19 cellular contexts compared by ENCODE assay signal in genomic region chr3:152349397-152349796, GRCh38.
DNase-seq lines count a peak whose midpoint lies in the region; ATAC-seq and TF ChIP-seq lines count a peak whose summit lies in the region.
"Had no signal": no experiment of that assay in that cellular context is flagged by ENCODE, and none has a peak within 500 bp of the region (broad histone marks: within the 10 kb centered on the region; RNA-seq: fewer than 3 reads in every experiment).

No MANE protein-coding gene starts in this region.

- no TSS peak for BruUV-seq in PC-3 (replicated peaks; lab: Mats Ljungman, UMichigan)

- no peaks in the 10 kb centered on the region for H3K9me2 ChIP-seq in PC-3 (replicated peaks; ENCODE audit: low read length)

- peaks cover 96% of the 10 kb centered on the region for H3K79me2 ChIP-seq in PC-3 (ENCODE audit: low read length)

- TF ChIP-seq CTCF in PC-3 (conservative IDR thresholded peaks at IDR 0.05; ENCODE audit: low read depth, low read length), result no peak
- no peak for TF ChIP-seq CTCF in esophagus muscularis mucosa (IDR thresholded peaks at IDR 0.05)
- no peak for TF ChIP-seq CTCF in psoas muscle (IDR thresholded peaks at IDR 0.05)

- H3K9me3 Mint-ChIP-seq in CD4-positive, alpha-beta memory T cell, result no peaks in the 10 kb centered on the region
- H3K9me3 Mint-ChIP-seq: activated naive CD8-positive, alpha-beta T cell treated with anti-CD3 and anti-CD28 coated beads, Interleukin-2, amount 10 ng/mL, durations not matched to agents 7 days and 5 days; activated T-cell treated with anti-CD3 and anti-CD28 coated beads, Interleukin-2, amount 50 U/mL, for 4 hours; nephron had no signal

- peaks cover 36 to 45% (median 37%) of the 10 kb centered on the region in 4 donors for H3K4me1 Mint-ChIP-seq in CD4-positive, alpha-beta memory T cell

- no peaks in the 10 kb centered on the region for H3K27me3 Mint-ChIP-seq in CD4-positive, alpha-beta memory T cell
- H3K27me3 Mint-ChIP-seq: activated naive CD8-positive, alpha-beta T cell treated with anti-CD3 and anti-CD28 coated beads, Interleukin-2, amount 10 ng/mL, durations not matched to agents 7 days and 5 days had no signal

- peak overlapping the region; percentile 74 for H3K4me2 ChIP-seq in PC-3 (ENCODE audit: low read length)

- H3K4me1 ChIP-seq in CD4-positive, alpha-beta memory T cell (ENCODE audit: insufficient read depth, low read length), result peaks cover 90% of the 10 kb centered on the region
- peaks cover 40% of the 10 kb centered on the region for H3K4me1 ChIP-seq in PC-3 (ENCODE audit: insufficient read depth, low read length)
- peaks cover 56 to 89% (median 71%) of the 10 kb centered on the region in 4 donors for H3K4me1 ChIP-seq in esophagus muscularis mucosa
- H3K4me1 ChIP-seq in psoas muscle, result peaks cover 92% of the 10 kb centered on the region

- POLR2A ChIA-PET in CD4-positive, alpha-beta memory T cell (lab: Charles Lee; ENCODE audit: partially characterized antibody), result no interaction called here
- POLR2A ChIA-PET in PC-3 (lab: Charles Lee; ENCODE audit: unreplicated experiment), result interaction anchor here (0.7 kb wide), 1 partner anchor 49 kb away, joined by 4 read pairs; no protein-coding TSS in a partner anchor

- peaks cover 3% of the 10 kb centered on the region for H3K36me3 ChIP-seq in CD4-positive, alpha-beta memory T cell (ENCODE audit: insufficient read depth, low read length)
- H3K36me3 ChIP-seq in PC-3 (ENCODE audit: low read depth, low read length) (0 out of 2 replicates have a peak, but pooled peaks cover 6% of the 10 kb centered on the region), esophagus muscularis mucosa (no peaks in the 10 kb centered on the region), psoas muscle (ENCODE audit: insufficient read depth in 1 of 2, low read depth in 1 of 2) (peaks cover 2 to 3% of the 10 kb centered on the region in 2 donors)
- H3K36me3 ChIP-seq: cardiac muscle cell, HAP-1, stomach had no signal

- no peak overlapping the region for H2AFZ ChIP-seq in PC-3 (ENCODE audit: low read length)

- H3K9me3 ChIP-seq in CD4-positive, alpha-beta memory T cell (ENCODE audit: control insufficient read depth in 1 of 2, low read length in 2 of 2), result no peaks in the 10 kb centered on the region
- H3K9me3 ChIP-seq in PC-3 (ENCODE audit: low read length), result no peaks in the 10 kb centered on the region
- H3K9me3 ChIP-seq in esophagus muscularis mucosa, result no peaks in the 10 kb centered on the region
- no peaks in the 10 kb centered on the region for H3K9me3 ChIP-seq in psoas muscle
- H3K9me3 ChIP-seq: HAP-1, MG63, stomach had no signal

- no peak overlapping the region for H3K27ac Mint-ChIP-seq in CD4-positive, alpha-beta memory T cell
- H3K27ac Mint-ChIP-seq: activated naive CD8-positive, alpha-beta T cell treated with anti-CD3 and anti-CD28 coated beads, Interleukin-2, amount 10 ng/mL, durations not matched to agents 7 days and 5 days; nephron had no signal

- peak overlapping the region; percentile 6 for H3K27ac ChIP-seq in CD4-positive, alpha-beta memory T cell (ENCODE audit: low read depth, low read length)
- peak overlapping the region; percentile 64 for H3K27ac ChIP-seq in PC-3 (ENCODE audit: low read length)
- H3K27ac ChIP-seq in esophagus muscularis mucosa (replicated peaks in 1 of 4), result peak overlapping the region in 3 of 4 donors; percentile 8 to 20 (median 12)
- peak overlapping the region; percentile 82 for H3K27ac ChIP-seq in psoas muscle

- CTCF ChIA-PET in CD4-positive, alpha-beta memory T cell (lab: Charles Lee; ENCODE audit: partially characterized antibody), result no interaction called here
- CTCF ChIA-PET in PC-3 (lab: Charles Lee), result no interaction called here

- no peak for TF ChIP-seq EP300 in esophagus muscularis mucosa (IDR thresholded peaks at IDR 0.05)

- ATAC-seq in PC-3 (peak; percentile 55), psoas muscle (no peak), GM21529 (IDR thresholded peaks at IDR 0.05; ENCODE audit: unreplicated experiment) (no peak)

- H3K9ac ChIP-seq in PC-3 (ENCODE audit: low read length), result peak overlapping the region; percentile 7; the same call in 1 of the 2 replicates

- DNase-seq in CD4-positive, alpha-beta memory T cell, result no peak
- DNase-seq in PC-3, result peak; percentile 71
- DNase-seq in esophagus muscularis mucosa (ENCODE audit: extremely low spot score), result no peak
- no peak for DNase-seq in psoas muscle
- DNase-seq in activated naive CD4-positive, alpha-beta T cell treated with Interleukin-2 at 50 U/mL for 16 hours, result no peak
- DNase-seq in midbrain (lab: John Stamatoyannopoulos, UW), result no peak
- DNase-seq in activated CD4-positive, CD25-positive, alpha-beta regulatory T cell (lab: John Stamatoyannopoulos, UW), result no peak
- DNase-seq: activated CD4-positive, alpha-beta T cell treated with anti-CD3 and anti-CD28 coated beads, Interleukin-2, amount 50 U/mL, for 4 hours; activated naive CD8-positive, alpha-beta T cell treated with anti-CD3 and anti-CD28 coated beads, Interleukin-2, amount 10 ng/mL, durations not matched to agents 7 days and 5 days; activated T-cell treated with anti-CD3 and anti-CD28 coated beads, Interleukin-2, amount 50 U/mL, for 4 hours; effector CD8-positive, alpha-beta T cell; foreskin melanocyte; MG63; NCI-H187 treated with DMSO at 0.1 percent for 48 hours; stomach had no signal

- no peak for TF ChIP-seq POLR2A in esophagus muscularis mucosa (IDR thresholded peaks at IDR 0.05; ENCODE audit: low read depth)

- 52% methylated on average over 1 of the region's 1 CpG for WGBS in esophagus muscularis mucosa
- WGBS in psoas muscle, 3 donors, result 40 to 72% (median 54%) methylated on average over 1 of the region's 1 CpG

- intact Hi-C loops in CD4-positive, alpha-beta memory T cell (cut with micrococcal nuclease), result no loop called here
- intact Hi-C loops in PC-3 (cut with micrococcal nuclease), result loop anchor here (1.0 kb wide), 1 partner anchor 18 kb away; no protein-coding TSS in a partner anchor
- intact Hi-C loops in esophagus muscularis mucosa (cut with DNase I), result no loop called here
- intact Hi-C loops in psoas muscle (cut with DNase I), result no loop called here

- peaks cover 8% of the 10 kb centered on the region; the same call in 1 of the 2 replicates for H4K20me1 ChIP-seq in PC-3 (ENCODE audit: low read length)

- H3K27me3 ChIP-seq in CD4-positive, alpha-beta memory T cell (ENCODE audit: insufficient read depth, low read length), result no peaks in the 10 kb centered on the region
- no peaks in the 10 kb centered on the region for H3K27me3 ChIP-seq in PC-3 (ENCODE audit: low read length)
- no peaks in the 10 kb centered on the region for H3K27me3 ChIP-seq in esophagus muscularis mucosa
- H3K27me3 ChIP-seq in psoas muscle (ENCODE audit: insufficient read depth in 3 of 3, low read length in 2 of 3), result no peaks in the 10 kb centered on the region
- H3K27me3 ChIP-seq: cardiac muscle cell, MG63, stomach had no signal

- peaks cover 7% of the 10 kb centered on the region for H3F3A ChIP-seq in PC-3 (ENCODE audit: low read length, unreplicated experiment)

- H3K4me3 ChIP-seq in CD4-positive, alpha-beta memory T cell (ENCODE audit: low read length in 2 of 2), result no peak overlapping the region
- H3K4me3 ChIP-seq in PC-3 (ENCODE audit: low read length), result peak overlapping the region; percentile 47
- H3K4me3 ChIP-seq in esophagus muscularis mucosa, result no peak overlapping the region
- peak overlapping the region; percentile 10 for H3K4me3 ChIP-seq in psoas muscle
- H3K4me3 ChIP-seq: cardiac muscle cell, HAP-1, MG63, stomach had no signal

- peaks cover 26 to 35% of the 10 kb centered on the region in 2 donors for H3K36me3 Mint-ChIP-seq in CD4-positive, alpha-beta memory T cell

- no peak overlapping the region for H3K4me3 Mint-ChIP-seq in CD4-positive, alpha-beta memory T cell
- H3K4me3 Mint-ChIP-seq: activated naive CD8-positive, alpha-beta T cell treated with anti-CD3 and anti-CD28 coated beads, Interleukin-2, amount 10 ng/mL, durations not matched to agents 7 days and 5 days; activated T-cell treated with anti-CD3 and anti-CD28 coated beads, Interleukin-2, amount 50 U/mL, for 4 hours; nephron had no signal

Comparison
In these comparisons a context has a peak if more than half of its experiments do, and no peak if none do; other contexts are left out.
1. H3K27ac ChIP-seq: peak in every context shown above with its lines; median percentile 82 in psoas muscle; 64 in PC-3; 12 in esophagus muscularis mucosa; 6 in CD4-positive, alpha-beta memory T cell.
2. H3K4me3 ChIP-seq: peak in PC-3 (single experiment) and psoas muscle (single experiment); none in CD4-positive, alpha-beta memory T cell (0 of 2) and esophagus muscularis mucosa (0 of 4).